ENCODE assay signal across 10 cellular contexts in genomic region chr10:29784175-29784773, GRCh38.
DNase-seq lines count a peak whose midpoint lies in the region; ATAC-seq and TF ChIP-seq lines count a peak whose summit lies in the region.
"Had no signal": no experiment of that assay in that cellular context is flagged by ENCODE, and none has a peak within 500 bp of the region (broad histone marks: within the 10 kb centered on the region; RNA-seq: fewer than 3 reads in every experiment).

No MANE protein-coding gene starts in this region.

- intact Hi-C loops in transverse colon (cut with DNase I; ENCODE audit: low total_unique reads), result no loop called here

- no peak overlapping the region for H3K4me3 ChIP-seq in cardiac fibroblast (replicated peaks in 1 of 2; ENCODE audit: low read depth in 2 of 2, low read length in 2 of 2)
- H3K4me3 ChIP-seq in transverse colon, result no peak overlapping the region

- H3K36me3 Mint-ChIP-seq in glutamatergic neuron (ENCODE audit: unreplicated experiment), result no peaks in the 10 kb centered on the region

- H3K4me1 ChIP-seq in transverse colon, result peaks cover 0 to 18% (median 4%) of the 10 kb centered on the region in 4 donors

- no peak for TF ChIP-seq EP300 in transverse colon (IDR thresholded peaks at IDR 0.05; ENCODE audit: low read depth)

- TF ChIP-seq CTCF in cardiac fibroblast (IDR thresholded peaks at IDR 0.05; ENCODE audit: low read depth, low read length) (no peak), transverse colon (IDR thresholded peaks at IDR 0.05) (no peak), glutamatergic neuron (IDR thresholded peaks at IDR 0.05; ENCODE audit: partially characterized antibody, unreplicated experiment) (no peak)

- H3K4me3 Mint-ChIP-seq in glutamatergic neuron (ENCODE audit: unreplicated experiment), result no peak overlapping the region

- peaks cover 0 to 8% of the 10 kb centered on the region in 2 donors for H3K9me3 ChIP-seq in transverse colon

- peak overlapping the region; percentile 68 to 74 (median 72) for H3K27ac ChIP-seq in transverse colon

- H3K27me3 ChIP-seq in transverse colon, result no peaks in the 10 kb centered on the region

- H3K4me1 Mint-ChIP-seq in glutamatergic neuron (ENCODE audit: low read depth, unreplicated experiment), result no peaks in the 10 kb centered on the region

- no peak for ATAC-seq in GM21825 (IDR thresholded peaks at IDR 0.05; ENCODE audit: unreplicated experiment)
- ATAC-seq in GM18861 (IDR thresholded peaks at IDR 0.05; ENCODE audit: unreplicated experiment), result no peak

- TF ChIP-seq POLR2A in transverse colon (IDR thresholded peaks at IDR 0.05), result no peak

- no peaks in the 10 kb centered on the region for H3K36me3 ChIP-seq in transverse colon

- DNase-seq in HT1080 (ENCODE audit: low read depth), result peak; percentile 99
- DNase-seq in cardiac fibroblast (ENCODE audit: low read depth in 2 of 2), result peak; percentile 98 to 99
- peak; percentile 82 for DNase-seq in kidney glomerular epithelial cell (lab: John Stamatoyannopoulos, UW)
- peak; percentile 39 for DNase-seq in transverse colon
- DNase-seq in glutamatergic neuron, result no peak
- no peak for DNase-seq in stimulated activated CD4-positive, alpha-beta T cell treated with anti-CD3 and anti-CD28 coated beads, Interleukin-4, amount 100 ng/mL, for 1 hour
- DNase-seq: NCI-H526 treated with DMSO at 0.1 percent for 48 hours; stimulated activated CD4-positive, alpha-beta T cell treated with anti-CD3 and anti-CD28 coated beads, Interleukin-4, amount 100 ng/mL, for 4 hours had no signal

- H3K27ac Mint-ChIP-seq in glutamatergic neuron (ENCODE audit: unreplicated experiment), result no peak overlapping the region

- in situ Hi-C loops in transverse colon (cut with MboI; ENCODE audit: low pct_ligation_motif_present in 1 of 4, low pct_unique_long_range_greater_than_20kb in 1 of 4, low sequenced_read_pairs in 3 of 4), result no loop called here

- no peaks in the 10 kb centered on the region for H3K9me3 Mint-ChIP-seq in glutamatergic neuron (ENCODE audit: unreplicated experiment)

- H3K27me3 Mint-ChIP-seq in glutamatergic neuron (ENCODE audit: unreplicated experiment), result no peaks in the 10 kb centered on the region

- 54 to 57% methylated on average over 4 to 7 of the region's 7 CpGs for WGBS in transverse colon (ENCODE audit: low coverage in 1 of 2), 2 donors

Comparison
In these comparisons a context has a peak if more than half of its experiments do, and no peak if none do; other contexts are left out.
1. DNase-seq: peak in HT1080 (single experiment), cardiac fibroblast (2 of 2), kidney glomerular epithelial cell (single experiment) and transverse colon (single experiment); none in glutamatergic neuron (single experiment) and stimulated activated CD4-positive, alpha-beta T cell treated with anti-CD3 and anti-CD28 coated beads, Interleukin-4, amount 100 ng/mL, for 1 hour (single experiment).